In the genomic region with DNA sequence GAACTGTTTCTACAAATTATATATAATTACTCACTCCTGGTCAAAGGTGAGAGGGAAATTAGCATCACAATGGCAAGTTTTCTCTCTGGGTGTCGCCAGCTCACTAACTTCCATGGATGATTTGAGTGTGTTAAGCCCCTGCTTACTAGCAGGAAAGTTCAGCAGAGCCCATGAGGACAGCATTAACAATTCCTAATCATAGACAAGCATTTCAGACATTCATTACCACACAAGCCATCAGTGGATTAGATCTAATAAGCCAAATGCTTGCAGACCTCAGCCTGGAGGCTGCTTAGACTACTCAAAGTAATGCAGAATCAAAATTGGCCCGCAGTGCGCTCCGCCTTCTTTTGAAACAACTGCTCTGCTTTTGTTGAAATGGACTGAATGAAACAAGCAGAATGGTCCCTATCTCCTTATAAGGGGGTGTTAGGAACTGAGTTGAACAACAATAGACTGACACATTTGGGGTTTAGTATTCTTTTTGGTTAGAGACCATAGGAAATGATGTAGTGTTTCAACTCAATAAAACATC, we compare ENCODE assay signal across 11 cellular contexts. TPM values are rescaled to one million over a fixed set of nuclear protein-coding genes. Genes with fewer than 3 reads are reported as not detected.
DNase-seq lines count a peak whose midpoint lies in the region; ATAC-seq and TF ChIP-seq lines count a peak whose summit lies in the region.
"Had no signal": no experiment of that assay in that cellular context is flagged by ENCODE, and none has a peak within 500 bp of the region (broad histone marks: within the 10 kb centered on the region; RNA-seq: fewer than 3 reads in every experiment).

No MANE protein-coding gene starts in this region.

- H2AFZ ChIP-seq in Loucy (ENCODE audit: low read length), result peak overlapping the region; percentile 66

- H3F3A ChIP-seq in Loucy (ENCODE audit: low read depth), result no peaks in the 10 kb centered on the region; the same call in 1 of the 2 replicates

- H3K27ac Mint-ChIP-seq in T-helper 17 cell, result no peak overlapping the region
- H3K27ac Mint-ChIP-seq: memory B cell had no signal

- H3K4me1 ChIP-seq in Loucy (ENCODE audit: insufficient read depth, low read length, poor library complexity, severe bottlenecking) (peaks cover 15% of the 10 kb centered on the region), left lung (no peaks in the 10 kb centered on the region)

- H3K27me3 ChIP-seq in Loucy (ENCODE audit: insufficient read depth, low read length, poor library complexity, severe bottlenecking) (no peaks in the 10 kb centered on the region), left lung (peaks cover 0 to 4% of the 10 kb centered on the region in 2 donors)

- H3K4me2 ChIP-seq in Loucy (ENCODE audit: low read depth, low read length, poor library complexity, severe bottlenecking), result no peak overlapping the region

- peaks cover 2% of the 10 kb centered on the region for H3K36me3 Mint-ChIP-seq in T-helper 17 cell (ENCODE audit: low read depth)
- H3K36me3 Mint-ChIP-seq: memory B cell had no signal

- no peaks in the 10 kb centered on the region for H3K9me2 ChIP-seq in Loucy (replicated peaks; ENCODE audit: low read depth, low read length)

- peaks cover 46% of the 10 kb centered on the region for H3K27me3 Mint-ChIP-seq in T-helper 17 cell

- H4K20me1 ChIP-seq in Loucy (ENCODE audit: insufficient read depth, low read length, poor library complexity, severe bottlenecking), result no peaks in the 10 kb centered on the region

- DNase-seq in coronary artery (ENCODE audit: low spot score) (no peak), left lung (peak in 1 of 2 donors; percentile 52), stromal cell of bone marrow (ENCODE audit: low read depth) (peak; percentile 57), SIG-M5 (lab: John Stamatoyannopoulos, UW) (no peak), T-helper 17 cell (no peak)
- DNase-seq: activated naive CD4-positive, alpha-beta T cell; SHP77 treated with DMSO at 0.1 percent for 48 hours had no signal

- TF ChIP-seq CTCF in Loucy (conservative IDR thresholded peaks at IDR 0.05; ENCODE audit: low read length), result no peak
- no peak for TF ChIP-seq CTCF in coronary artery (IDR thresholded peaks at IDR 0.05)
- no peak for TF ChIP-seq CTCF in left lung (IDR thresholded peaks at IDR 0.05)

- ATAC-seq in left lung (peak; percentile 63), GM21717 (IDR thresholded peaks at IDR 0.05; ENCODE audit: unreplicated experiment) (no peak), GM21390 (IDR thresholded peaks at IDR 0.05; ENCODE audit: unreplicated experiment) (no peak), T-helper 17 cell (no peak)

- H3K4me3 ChIP-seq in Loucy (ENCODE audit: low read length, poor library complexity, severe bottlenecking) (no peak overlapping the region), coronary artery (peak overlapping the region; percentile 50), left lung (no peak overlapping the region)

- peaks cover 3% of the 10 kb centered on the region for H3K4me1 Mint-ChIP-seq in T-helper 17 cell
- H3K4me1 Mint-ChIP-seq: memory B cell had no signal

- H3K4me3 Mint-ChIP-seq in T-helper 17 cell, result no peak overlapping the region
- H3K4me3 Mint-ChIP-seq: memory B cell had no signal

- H3K9ac ChIP-seq in Loucy (ENCODE audit: low read depth, low read length, poor library complexity, severe bottlenecking), result no peak overlapping the region

- no peaks in the 10 kb centered on the region for H3K79me2 ChIP-seq in Loucy (ENCODE audit: insufficient read depth, low read length)

- intact Hi-C loops in left lung (cut with DNase I), result no loop called here

- no peaks in the 10 kb centered on the region for H3K36me3 ChIP-seq in Loucy (ENCODE audit: insufficient read depth, low read length)
- no peaks in the 10 kb centered on the region for H3K36me3 ChIP-seq in left lung

- H3K27ac ChIP-seq in coronary artery (peak overlapping the region; percentile 55 to 72), left lung (peak overlapping the region in 1 of 2 donors; percentile 45)

- H3K9me3 ChIP-seq in Loucy (ENCODE audit: insufficient read depth, low read depth, low read length) (no peaks in the 10 kb centered on the region), left lung (no peaks in the 10 kb centered on the region), T-helper 17 cell (ENCODE audit: control insufficient read depth, low read length, poor library complexity, severe bottlenecking) (no peaks in the 10 kb centered on the region)

RNA-seq across cellular contexts. Expression of a gene that starts 54.4 kb away (rescaled TPM):
- total RNA-seq in left lung (10 to 100 TPM; 11.1 to 15.5 TPM), T-helper 17 cell (10 to 100 TPM; 20.0 to 20.7 TPM)
